In the genomic region with DNA sequence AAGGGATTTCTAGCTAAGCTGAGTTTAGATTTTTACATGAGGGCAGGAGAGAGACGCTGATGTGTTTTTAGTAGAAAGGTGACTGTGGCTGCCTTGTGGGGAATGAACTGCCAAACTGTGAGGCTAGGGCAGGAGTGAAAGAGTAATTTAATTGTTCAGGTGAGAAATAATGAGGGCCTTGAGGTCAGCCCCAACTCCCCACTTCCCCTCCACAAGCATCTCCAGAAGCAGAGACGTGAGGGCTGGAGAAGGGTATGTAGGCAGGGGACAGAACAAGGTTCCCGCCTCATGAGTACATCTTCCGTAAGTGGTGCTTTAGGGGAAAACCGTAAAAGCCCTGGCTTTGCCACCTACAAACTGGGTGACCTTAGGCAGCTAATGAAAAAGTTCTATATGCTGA, we compare ENCODE assay signal across 21 cellular contexts.
"Had no signal": no experiment of that assay in that cellular context is flagged by ENCODE, and none has a peak within 500 bp of the region (broad histone marks: within the 10 kb centered on the region; RNA-seq: fewer than 3 reads in every experiment).

No MANE protein-coding gene starts in this region.

- H3K27me3 Mint-ChIP-seq: naive B cell had no signal

- H3K79me2 ChIP-seq: hepatocyte had no signal

- H3K27ac Mint-ChIP-seq: endodermal cell had no signal

- H3K4me1 ChIP-seq: colonic mucosa, right atrium auricular region, sigmoid colon, upper lobe of left lung, uterus had no signal

- H3K36me3 ChIP-seq: colonic mucosa, right atrium auricular region, sigmoid colon, tibial artery, upper lobe of left lung, uterus had no signal

- ATAC-seq: left colon, left ventricle myocardium superior had no signal

- FAIRE-seq: endothelial cell of umbilical vein had no signal

- H3K4me2 ChIP-seq: hepatocyte had no signal

- H3K4me3 ChIP-seq: colonic mucosa, hepatocyte, lung, right atrium auricular region, sigmoid colon, skin epidermis, tibial artery, upper lobe of left lung, uterus had no signal

- H3K4me1 Mint-ChIP-seq: endodermal cell had no signal

- DNase-seq: colonic mucosa; dermis blood vessel endothelial cell; endodermal cell; foreskin melanocyte; head of caudate nucleus; left colon; left ventricle myocardium superior; mesenchymal stem cell; naive B cell; posterior cingulate gyrus; sigmoid colon; stimulated activated CD4-positive, alpha-beta T cell treated with anti-CD3 and anti-CD28 coated beads, Interleukin-12 subunit alpha, Interleukin-12 subunit beta, amount 100 ng/mL, for 4 hours; stimulated activated naive CD4-positive, alpha-beta T cell treated with Interleukin-2 at 50 U/mL for 16 hours; tibial artery; upper lobe of left lung; uterus had no signal

- H2AFZ ChIP-seq: hepatocyte had no signal

- H3K4me3 Mint-ChIP-seq: endodermal cell, naive B cell had no signal

- H3K27me3 ChIP-seq: colonic mucosa, hepatocyte, right atrium auricular region, sigmoid colon, tibial artery, upper lobe of left lung, uterus had no signal

- H3K9me3 ChIP-seq: colonic mucosa, right atrium auricular region, sigmoid colon, tibial artery, upper lobe of left lung, uterus had no signal

- H3K27ac ChIP-seq: colonic mucosa, hepatocyte, right atrium auricular region, sigmoid colon, tibial artery, upper lobe of left lung, uterus had no signal
